In the genomic region with DNA sequence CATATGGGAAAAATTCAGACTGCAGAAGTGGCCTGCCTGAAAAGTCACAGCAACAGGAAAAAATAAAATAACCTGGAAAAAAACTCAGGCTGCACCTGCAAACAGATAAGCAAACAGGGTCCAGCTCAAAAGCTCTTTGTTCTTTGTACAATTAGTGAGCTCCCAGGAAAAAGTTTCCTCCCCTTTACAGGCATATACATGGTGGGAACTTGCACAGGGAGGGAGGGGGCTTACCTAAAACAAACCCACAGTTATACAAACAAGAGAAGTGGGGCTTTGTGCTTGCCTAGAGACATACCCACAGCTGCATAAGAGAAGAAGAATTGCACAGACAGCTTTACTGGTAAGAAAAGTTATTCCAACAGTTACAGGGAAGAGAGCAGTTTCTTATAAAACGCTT, we compare ENCODE assay signal across 15 cellular contexts. TPM values are rescaled to one million over a fixed set of nuclear protein-coding genes. Genes with fewer than 3 reads are reported as not detected.
A peak's percentile ranks its signal among the peaks of the same experiment; 100 is the strongest.
DNase-seq lines count a peak whose midpoint lies in the region; ATAC-seq, FAIRE-seq and TF ChIP-seq lines count a peak whose summit lies in the region.
"Had no signal": no experiment of that assay in that cellular context is flagged by ENCODE, and none has a peak within 500 bp of the region (broad histone marks: within the 10 kb centered on the region; RNA-seq: fewer than 3 reads in every experiment).

No MANE protein-coding gene starts in this region.

- TF ChIP-seq EP300 in HepG2 (IDR thresholded peaks at IDR 0.05; ENCODE audit: low read depth in 2 of 2, low read length in 2 of 2) (peak in 1 of 2 experiments; percentile 10; a peak in 1 of 4 replicates), HepG2 (CRISPR knock-in tag; IDR thresholded peaks at IDR 0.05; ENCODE audit: borderline replicate concordance) (no peak)

- DNase-seq in NCI-H146 (lab: John Stamatoyannopoulos, UW) (peak; percentile 61), NCI-H146 treated with DMSO at 0.1 percent for 48 hours (lab: John Stamatoyannopoulos, UW; ENCODE audit: unreplicated experiment) (no peak), HepG2 (ENCODE audit: low spot score) (peak; percentile 56), right lobe of liver (no peak), left colon (no peak), Karpas-422 (no peak), GM03348 (ENCODE audit: low spot score) (no peak)
- DNase-seq: ACHN; CD4-positive, alpha-beta T cell; DMS79; H7 had no signal

- H2AFZ ChIP-seq in HepG2 (ENCODE audit: low read length): no peak overlapping the region
- H2AFZ ChIP-seq in Karpas-422 (ENCODE audit: low read length): no peak overlapping the region
- H2AFZ ChIP-seq: GM23338 had no signal

- TF ChIP-seq CTCF in HepG2 (CRISPR knock-in tag; IDR thresholded peaks at IDR 0.05): no peak
- TF ChIP-seq CTCF in right lobe of liver (IDR thresholded peaks at IDR 0.05): no peak

- peak; percentile 67 for ATAC-seq in HepG2
- ATAC-seq in right lobe of liver: no peak
- ATAC-seq in left colon: peak; percentile 49
- no peak for ATAC-seq in HG03571 (IDR thresholded peaks at IDR 0.05; ENCODE audit: unreplicated experiment)

- H3K4me2 ChIP-seq in HepG2 (ENCODE audit: low read depth, low read length) (peak overlapping the region; percentile 37), Karpas-422 (ENCODE audit: low read depth, low read length, poor library complexity, severe bottlenecking) (no peak overlapping the region)

- POLR2A ChIA-PET in HepG2 (lab: Yijun Ruan, JAX): no interaction called here

- H3K36me3 ChIP-seq in HepG2 (replicated peaks in 1 of 2; ENCODE audit: control insufficient read depth in 1 of 2, insufficient read depth in 2 of 2, low read length in 2 of 2) (no peaks in the 10 kb centered on the region), right lobe of liver (no peaks in the 10 kb centered on the region), Karpas-422 (ENCODE audit: insufficient read depth, low read length) (no peaks in the 10 kb centered on the region)
- H3K36me3 ChIP-seq: BLaER1 treated with 17β-estradiol and CSF1 and Interleukin-3, amounts not matched to agents 10 nM and 100 nM had no signal

- intact Hi-C loops in HepG2 (cut with micrococcal nuclease; ENCODE audit: unreplicated experiment): no loop called here
- intact Hi-C loops in right lobe of liver (cut with DNase I): no loop called here
- intact Hi-C loops in left colon (cut with DNase I, micrococcal nuclease): no loop called here

- H3K4me1 ChIP-seq in HepG2 (ENCODE audit: insufficient read depth, low read length): peaks cover 22% of the 10 kb centered on the region
- H3K4me1 ChIP-seq in right lobe of liver: no peaks in the 10 kb centered on the region
- H3K4me1 ChIP-seq in Karpas-422 (ENCODE audit: low read length): no peaks in the 10 kb centered on the region

- no TSS peak for BruUV-seq in HepG2 (replicated peaks; lab: Mats Ljungman, UMichigan)

- CTCF ChIA-PET in HepG2 (lab: Yijun Ruan, JAX; ENCODE audit: low intra/inter-chr PET ratio, low total read pairs): no interaction called here

- TF ChIP-seq RAD21 in HepG2 (CRISPR knock-in tag; IDR thresholded peaks at IDR 0.05): no peak

- H3K9me3 ChIP-seq in HepG2 (ENCODE audit: low read length) (no peaks in the 10 kb centered on the region), right lobe of liver (no peaks in the 10 kb centered on the region), Karpas-422 (ENCODE audit: low read length) (no peaks in the 10 kb centered on the region)
- H3K9me3 ChIP-seq: BLaER1 treated with 17β-estradiol and CSF1 and Interleukin-3, amounts not matched to agents 10 nM and 100 nM had no signal

- H3K79me2 ChIP-seq in HepG2 (ENCODE audit: insufficient read depth, low read length) (no peaks in the 10 kb centered on the region), Karpas-422 (ENCODE audit: low read length) (no peaks in the 10 kb centered on the region)

- TF ChIP-seq POLR2A in HepG2 (IDR thresholded peaks at IDR 0.05; ENCODE audit: insufficient read depth in 1 of 2, low read depth in 2 of 2, low read length in 2 of 2) (no peak), right lobe of liver (IDR thresholded peaks at IDR 0.05) (no peak)

- H3K4me3 ChIP-seq in HepG2 (replicated peaks in 1 of 3; ENCODE audit: insufficient read depth in 1 of 3, low read depth in 2 of 3, low read length in 3 of 3) (no peak overlapping the region), right lobe of liver (no peak overlapping the region), Karpas-422 (ENCODE audit: low read length) (no peak overlapping the region)
- H3K4me3 ChIP-seq: BLaER1 treated with 17β-estradiol and CSF1 and Interleukin-3, amounts not matched to agents 10 nM and 100 nM; GM23338 had no signal

- H3K9ac ChIP-seq in HepG2 (ENCODE audit: insufficient read depth, low read depth, low read length): no peak overlapping the region
- H3K9ac ChIP-seq in Karpas-422 (ENCODE audit: low read length): no peak overlapping the region
- H3K9ac ChIP-seq: BLaER1 treated with 17β-estradiol and CSF1 and Interleukin-3, amounts not matched to agents 10 nM and 100 nM had no signal

- in situ Hi-C loops in HepG2 (cut with HindIII; ENCODE audit: extremely low pct_ligation_motif_present, low pct_unique_long_range_greater_than_20kb): no loop called here

- H3K27me3 ChIP-seq in HepG2 (ENCODE audit: control insufficient read depth in 1 of 2, insufficient read depth in 2 of 2, low read length in 2 of 2) (no peaks in the 10 kb centered on the region; a peak in 1 of 5 replicates), right lobe of liver (no peaks in the 10 kb centered on the region), Karpas-422 (ENCODE audit: low read length) (no peaks in the 10 kb centered on the region)
- H3K27me3 ChIP-seq: BLaER1 treated with 17β-estradiol and CSF1 and Interleukin-3, amounts not matched to agents 10 nM and 100 nM had no signal

- H3K27ac ChIP-seq in HepG2 (ENCODE audit: extremely low read length, insufficient read depth, low read length): no peak overlapping the region
- H3K27ac ChIP-seq in right lobe of liver: no peak overlapping the region
- H3K27ac ChIP-seq in Karpas-422 (ENCODE audit: low read length): no peak overlapping the region
- H3K27ac ChIP-seq: BLaER1 treated with 17β-estradiol and CSF1 and Interleukin-3, amounts not matched to agents 10 nM and 100 nM had no signal

- H3K9me2 ChIP-seq in Karpas-422 (replicated peaks; ENCODE audit: insufficient read depth, low read length): no peaks in the 10 kb centered on the region

- H4K20me1 ChIP-seq in HepG2 (ENCODE audit: insufficient read depth, low read length) (no peaks in the 10 kb centered on the region), Karpas-422 (ENCODE audit: insufficient read depth, low read depth, low read length) (no peaks in the 10 kb centered on the region)
- H4K20me1 ChIP-seq: BLaER1 treated with 17β-estradiol and CSF1 and Interleukin-3, amounts not matched to agents 10 nM and 100 nM had no signal

- no peak for FAIRE-seq in HepG2 (lab: Jason Lieb, UNC)
- FAIRE-seq: GM12891 had no signal

- WGBS in HepG2 (ENCODE audit: low lambda C conversion rate): 0% methylated on average over 1 of the region's 1 CpG
- WGBS in right lobe of liver (ENCODE audit: insufficient coverage, low coverage, low lambda C conversion rate, missing lambda C conversion rate): 46% methylated on average over 1 of the region's 1 CpG

TF ChIP-seq in HepG2, 621 proteins besides CTCF, POLR2A, EP300 and RAD21 (continues in another document):
- TF ChIP-seq FOXP1 (IDR thresholded peaks at IDR 0.05) (no peak), FOXP1 (CRISPR knock-in tag; IDR thresholded peaks at IDR 0.05) (peak; percentile 23; the same call in 1 of the 2 replicates), ZNF343 (CRISPR knock-in tag; IDR thresholded peaks at IDR 0.05) (no peak), ZNF326 (CRISPR knock-in tag; IDR thresholded peaks at IDR 0.05; ENCODE audit: borderline replicate concordance) (no peak), ZBTB7B (CRISPR knock-in tag; IDR thresholded peaks at IDR 0.05) (no peak)

RNA-seq across cellular contexts. Expression of a gene that starts 31.7 kb away (rescaled TPM):
- total RNA-seq in HepG2 (2016; rRNA removed; fragmentation: Illumina TruSeq; extraction: Trizol) (36.3 and 51.3 TPM in 2 replicates), right lobe of liver (10 to 100 TPM in 4 of 6 experiments, 1 to 10 TPM in 2; 9.0 to 18.7 (median 13.0) TPM), left colon (10 to 100 TPM; 45.3 to 53.5 TPM)
- total RNA-seq in HepG2 (2016; cell fraction: cytosol; rRNA removed; fragmentation: Illumina TruSeq; extraction: Trizol; ENCODE audit: low read depth): 9.3 and 9.7 TPM in 2 replicates
- 36.8 and 53.0 TPM in 2 replicates for total RNA-seq in HepG2 (2016; cell fraction: insoluble cytoplasmic fraction; rRNA removed; fragmentation: Illumina TruSeq; extraction: Trizol)
- 14.3 and 14.7 TPM in 2 replicates for total RNA-seq in HepG2 (2016; cell fraction: membrane; rRNA removed; fragmentation: Illumina TruSeq; extraction: Trizol)
- 27.7 and 28.8 TPM in 2 replicates for total RNA-seq in HepG2 (2016; cell fraction: nucleus; rRNA removed; fragmentation: Illumina TruSeq; extraction: Trizol)
- 16.0 and 16.8 TPM in 2 replicates for polyA plus RNA-seq in HepG2 (2011; rRNA removed)
- 9.1 and 13.0 TPM in 2 replicates for polyA plus RNA-seq in HepG2 (2011; cell fraction: cytosol; rRNA removed)
- polyA plus RNA-seq in HepG2 (2011; cell fraction: nucleus; rRNA removed): 19.2 and 23.7 TPM in 2 replicates
- polyA plus RNA-seq in HepG2 (2012): 18.8 and 23.0 TPM in 2 replicates
- polyA plus RNA-seq in HepG2 (2016; cell fraction: cytosol; fragmentation: Illumina TruSeq; extraction: Trizol; ENCODE audit: low read depth): 2.2 and 2.3 TPM in 2 replicates
- polyA plus RNA-seq in HepG2 (2016; cell fraction: insoluble cytoplasmic fraction; fragmentation: Illumina TruSeq; extraction: Trizol; ENCODE audit: low read depth): 38.6 and 41.2 TPM in 2 replicates
- polyA plus RNA-seq in HepG2 (2016; cell fraction: membrane; fragmentation: Illumina TruSeq; extraction: Trizol; ENCODE audit: low read depth): 5.1 and 5.8 TPM in 2 replicates
- polyA plus RNA-seq in HepG2 (2016; cell fraction: nucleus; fragmentation: Illumina TruSeq; extraction: Trizol; ENCODE audit: insufficient read depth, low read depth): 33.5 and 36.2 TPM in 2 replicates
- polyA minus RNA-seq in HepG2 (2011; rRNA and poly(A)+ RNA removed; ENCODE audit: low replicate concordance): 12.7 and 22.2 TPM in 2 replicates
- polyA minus RNA-seq in HepG2 (2011; cell fraction: cytosol; rRNA and poly(A)+ RNA removed): 15.1 and 16.5 TPM in 2 replicates
- 34.5 and 52.2 TPM in 2 replicates for polyA minus RNA-seq in HepG2 (2011; cell fraction: nucleus; rRNA and poly(A)+ RNA removed)
- total RNA-seq in Karpas-422 (2014; rRNA removed; shearing (Covaris generic); ENCODE audit: low replicate concordance): 33.9 and 40.9 TPM in 2 replicates

Comparison
In these comparisons a context has a peak if more than half of its experiments do, and no peak if none do; other contexts are left out.
1. DNase-seq: peak in NCI-H146 (single experiment) and HepG2 (single experiment); none in NCI-H146 treated with DMSO at 0.1 percent for 48 hours (single experiment), right lobe of liver (0 of 3), left colon (0 of 2), Karpas-422 (single experiment) and GM03348 (single experiment).
2. ATAC-seq: peak in HepG2 (single experiment) and left colon (single experiment); none in right lobe of liver (0 of 4) and HG03571 (single experiment).